Comparison of ENCODE assay signal across 9 cellular contexts in genomic region chr18:56245856-56246575, GRCh38.
DNase-seq lines count a peak whose midpoint lies in the region; ATAC-seq and TF ChIP-seq lines count a peak whose summit lies in the region.
"Had no signal": no experiment of that assay in that cellular context is flagged by ENCODE, and none has a peak within 500 bp of the region (broad histone marks: within the 10 kb centered on the region; RNA-seq: fewer than 3 reads in every experiment).

No MANE protein-coding gene starts in this region.

- ATAC-seq in activated B cell treated with CpG ODN at 0.5 μM for 24 hours (ENCODE audit: low read depth) = no peak
- ATAC-seq in GM21528 (IDR thresholded peaks at IDR 0.05; ENCODE audit: low FRiP score, unreplicated experiment) = no peak
- no peak for ATAC-seq in HG03097 (IDR thresholded peaks at IDR 0.05; ENCODE audit: low FRiP score, unreplicated experiment)

- H3K36me3 ChIP-seq in hepatocyte (replicated peaks; ENCODE audit: insufficient read depth, low read depth) (no peaks in the 10 kb centered on the region), uterus (no peaks in the 10 kb centered on the region)

- H3K4me2 ChIP-seq in hepatocyte = peak overlapping the region; percentile 38

- H3K9me2 ChIP-seq in hepatocyte (replicated peaks; ENCODE audit: insufficient read depth) = no peaks in the 10 kb centered on the region

- peak overlapping the region; percentile 22 for H3K27ac Mint-ChIP-seq in activated B cell treated with CpG ODN at 0.5 μM for 24 hours
- H3K27ac Mint-ChIP-seq: nephron progenitor cell had no signal

- TF ChIP-seq CTCF in activated B cell treated with CpG ODN at 0.5 μM for 24 hours (IDR thresholded peaks at IDR 0.05) (no peak), hepatocyte (IDR thresholded peaks at IDR 0.05; ENCODE audit: poor library complexity) (no peak), uterus (IDR thresholded peaks at IDR 0.05) (no peak)

- H3K9me3 Mint-ChIP-seq in activated B cell treated with CpG ODN at 0.5 μM for 24 hours = no peaks in the 10 kb centered on the region

- no peak overlapping the region for H3K4me3 Mint-ChIP-seq in activated B cell treated with CpG ODN at 0.5 μM for 24 hours
- H3K4me3 Mint-ChIP-seq: nephron progenitor cell had no signal

- H3K36me3 Mint-ChIP-seq in activated B cell treated with CpG ODN at 0.5 μM for 24 hours (ENCODE audit: low read depth) = no peaks in the 10 kb centered on the region

- POLR2A ChIA-PET in activated B cell treated with CpG ODN at 0.5 μM for 24 hours (lab: Charles Lee) = interaction anchor here (0.6 to 0.7 kb wide), 3 partner anchors 165 to 876 kb away, joined by 3 to 6 read pairs (median 3); no protein-coding TSS in a partner anchor

- H3K27me3 ChIP-seq in hepatocyte (no peaks in the 10 kb centered on the region), uterus (no peaks in the 10 kb centered on the region)

- H3K9me3 ChIP-seq in hepatocyte (ENCODE audit: low read depth) (no peaks in the 10 kb centered on the region), uterus (no peaks in the 10 kb centered on the region)

- TF ChIP-seq POLR2A in uterus (IDR thresholded peaks at IDR 0.05) = no peak

- peak overlapping the region; percentile 0 for H2AFZ ChIP-seq in hepatocyte

- H3K4me1 Mint-ChIP-seq in activated B cell treated with CpG ODN at 0.5 μM for 24 hours = peaks cover 50% of the 10 kb centered on the region
- H3K4me1 Mint-ChIP-seq: nephron progenitor cell had no signal

- no peaks in the 10 kb centered on the region for H3K79me2 ChIP-seq in hepatocyte

- no peaks in the 10 kb centered on the region for H4K20me1 ChIP-seq in hepatocyte (ENCODE audit: insufficient read depth, poor library complexity, severe bottlenecking)

- DNase-seq in H4 (ENCODE audit: low spot score) (peak; percentile 81), activated B cell treated with CpG ODN at 0.5 μM for 24 hours (no peak), hepatocyte (ENCODE audit: low spot score) (no peak), uterus (no peak)
- no peak for DNase-seq in stimulated activated CD4-positive, alpha-beta T cell treated with anti-CD3 and anti-CD28 coated beads, Interleukin-4, amount 100 ng/mL, for 4 hours
- DNase-seq: head of caudate nucleus, nephron progenitor cell had no signal

- H3K4me3 ChIP-seq in hepatocyte (no peak overlapping the region), uterus (no peak overlapping the region)

- intact Hi-C loops in activated B cell treated with CpG ODN at 0.5 μM for 24 hours (cut with micrococcal nuclease) (loop anchor here (10.0 kb wide), 1 partner anchor 389 kb away; the partner anchor contains the start of gene TXNL1), uterus (cut with DNase I; ENCODE audit: low total_unique reads) (no loop called here)

- CTCF ChIA-PET in activated B cell treated with CpG ODN at 0.5 μM for 24 hours (lab: Charles Lee) = interaction anchor here (1.1 kb wide), 1 partner anchor 11 kb away, joined by 4 read pairs; no protein-coding TSS in a partner anchor

- H3K4me1 ChIP-seq in hepatocyte (ENCODE audit: insufficient read depth) = peaks cover 9% of the 10 kb centered on the region
- no peaks in the 10 kb centered on the region for H3K4me1 ChIP-seq in uterus

- no peaks in the 10 kb centered on the region for H3K27me3 Mint-ChIP-seq in activated B cell treated with CpG ODN at 0.5 μM for 24 hours

- no peak overlapping the region for H3K27ac ChIP-seq in hepatocyte
- H3K27ac ChIP-seq in uterus = peak overlapping the region; percentile 0 to 3

- WGBS in hepatocyte (ENCODE audit: low lambda C conversion rate, missing lambda C conversion rate) = 14% methylated on average over 5 of the region's 5 CpGs
